8 cellular contexts compared by ENCODE assay signal in genomic region chr2:99489758-99490087, GRCh38. TPM values are rescaled to one million over a fixed set of nuclear protein-coding genes. Genes with fewer than 3 reads are reported as not detected.
DNase-seq lines count a peak whose midpoint lies in the region; ATAC-seq and TF ChIP-seq lines count a peak whose summit lies in the region.

TSS of gene REV1 (minus strand) at chr2:99490017. CDS start at chr2:99464975, 25,042 bp downstream.

- peak within 1 kb of the TSS; percentile 82 for H3K4me3 ChIP-seq in astrocyte of the cerebellum (ENCODE audit: low read depth, low read length)
- peak within 1 kb of the TSS; percentile 81 to 97 (median 94) for H3K4me3 ChIP-seq in stomach

- H3K27me3 ChIP-seq in stomach, result no peaks in the 10 kb centered on the region

- H3K27me3 Mint-ChIP-seq in activated naive CD4-positive, alpha-beta T cell treated with anti-CD3 and anti-CD28 coated beads, Interleukin-2, amount 10 ng/mL, durations not matched to agents 7 days and 5 days, result no peaks in the 10 kb centered on the region
- peaks cover 12 to 19% (median 17%) of the 10 kb centered on the region in 3 donors for H3K27me3 Mint-ChIP-seq in immature natural killer cell (ENCODE audit: low read depth in 3 of 3)

- no peaks in the 10 kb centered on the region for H3K9me3 Mint-ChIP-seq in activated naive CD4-positive, alpha-beta T cell treated with anti-CD3 and anti-CD28 coated beads, Interleukin-2, amount 10 ng/mL, durations not matched to agents 7 days and 5 days
- H3K9me3 Mint-ChIP-seq in immature natural killer cell, result no peaks in the 10 kb centered on the region

- H3K27ac ChIP-seq in stomach, result peak within 1 kb of the TSS; percentile 92 to 100 (median 99)

- peak within 1 kb of the TSS; percentile 91 for H3K4me3 Mint-ChIP-seq in activated naive CD4-positive, alpha-beta T cell treated with anti-CD3 and anti-CD28 coated beads, Interleukin-2, amount 10 ng/mL, durations not matched to agents 7 days and 5 days
- peak within 1 kb of the TSS; percentile 93 to 99 (median 95) for H3K4me3 Mint-ChIP-seq in immature natural killer cell

- H3K36me3 ChIP-seq in stomach, result no peaks in the 10 kb centered on the region

- peaks cover 14 to 45% (median 35%) of the 10 kb centered on the region in 4 donors for H3K4me1 ChIP-seq in stomach

- intact Hi-C loops in stomach (cut with DNase I; ENCODE audit: low total_unique reads), result loop anchor here (5.0 kb wide), 1 partner anchor 152 kb away; the partner anchor contains the start of genes EIF5B and TXNDC9

- H3K36me3 Mint-ChIP-seq in activated naive CD4-positive, alpha-beta T cell treated with anti-CD3 and anti-CD28 coated beads, Interleukin-2, amount 10 ng/mL, durations not matched to agents 7 days and 5 days, result peaks cover 10% of the 10 kb centered on the region
- no peaks in the 10 kb centered on the region for H3K36me3 Mint-ChIP-seq in immature natural killer cell

- no peaks in the 10 kb centered on the region for H3K9me3 ChIP-seq in stomach

- TF ChIP-seq EP300 in stomach (IDR thresholded peaks at IDR 0.05), result no peak

- H3K4me1 Mint-ChIP-seq in activated naive CD4-positive, alpha-beta T cell treated with anti-CD3 and anti-CD28 coated beads, Interleukin-2, amount 10 ng/mL, durations not matched to agents 7 days and 5 days, result peaks cover 36% of the 10 kb centered on the region
- peaks cover 24 to 43% of the 10 kb centered on the region in 2 donors for H3K4me1 Mint-ChIP-seq in immature natural killer cell

- ATAC-seq in HG03108 (IDR thresholded peaks at IDR 0.05; ENCODE audit: unreplicated experiment) (no peak), HG03460 (IDR thresholded peaks at IDR 0.05; ENCODE audit: unreplicated experiment) (no peak)

- TF ChIP-seq POLR2A in stomach (IDR thresholded peaks at IDR 0.05), result no peak

- peak within 1 kb of the TSS; percentile 92 for H3K27ac Mint-ChIP-seq in activated naive CD4-positive, alpha-beta T cell treated with anti-CD3 and anti-CD28 coated beads, Interleukin-2, amount 10 ng/mL, durations not matched to agents 7 days and 5 days
- peak within 1 kb of the TSS; percentile 98 to 99 (median 98) for H3K27ac Mint-ChIP-seq in immature natural killer cell

- WGBS in stomach, 5 donors, result 1% methylated on average over 18 to 51 of the region's 51 CpGs; no CpG with 5 or more reads in 2 of the 5 donors

- CTCF ChIA-PET in activated naive CD4-positive, alpha-beta T cell treated with anti-CD3 and anti-CD28 coated beads, Interleukin-2, amount 10 ng/mL, durations not matched to agents 7 days and 5 days (lab: Charles Lee), result interaction anchor here (0.7 kb wide), 1 partner anchor 94 kb away, joined by 3 read pairs; no protein-coding TSS in a partner anchor

- in situ Hi-C loops in astrocyte of the cerebellum (cut with HindIII; ENCODE audit: low sequenced_read_pairs), result no loop called here

- TF ChIP-seq CTCF in astrocyte of the cerebellum (IDR thresholded peaks at IDR 0.05; ENCODE audit: low read depth, low read length, missing control alignments), result no peak
- no peak for TF ChIP-seq CTCF in stomach (IDR thresholded peaks at IDR 0.05)

- DNase-seq in activated naive CD4-positive, alpha-beta T cell treated with anti-CD3 and anti-CD28 coated beads, Interleukin-2, amount 10 ng/mL, durations not matched to agents 7 days and 5 days, result no peak
- DNase-seq in activated naive CD4-positive, alpha-beta T cell treated with anti-CD3 and anti-CD28 coated beads, Interleukin-2, amount 50 U/mL, for 16 hours, result no peak
- no peak for DNase-seq in astrocyte of the cerebellum (ENCODE audit: low read depth)
- no peak for DNase-seq in immature natural killer cell
- DNase-seq in stomach, result no peak
- no peak for DNase-seq in SK-N-DZ (ENCODE audit: low spot score)

RNA-seq across cellular contexts. Expression of gene REV1, which starts in this region (rescaled TPM):
- polyA plus RNA-seq in immature natural killer cell, result 10 to 100 TPM; 11.5 to 14.5 (median 14.3) TPM
- 100 to 1,000 TPM in 1 of 5 donors, 10 to 100 TPM in 4; 11.7 to 122 (median 42.2) TPM for total RNA-seq in stomach
- polyA plus RNA-seq in stomach, result 10 to 100 TPM in 1 of 3 donors, 1 to 10 TPM in 2; 6.5 to 21.3 (median 8.2) TPM
- 26.9 and 34.6 TPM in 2 replicates for polyA plus RNA-seq in SK-N-DZ (2014; cell fraction: cytosol; rRNA removed)
- polyA plus RNA-seq in SK-N-DZ (2014; cell fraction: nucleus; rRNA removed), result 130 and 158 TPM in 2 replicates
